19 cellular contexts compared by ENCODE assay signal in genomic region chr20:43961116-43961515, GRCh38. TPM values are rescaled to one million over a fixed set of nuclear protein-coding genes. Genes with fewer than 3 reads are reported as not detected.
"Had no signal": no experiment of that assay in that cellular context is flagged by ENCODE, and none has a peak within 500 bp of the region (broad histone marks: within the 10 kb centered on the region; RNA-seq: fewer than 3 reads in every experiment).

No MANE protein-coding gene starts in this region.

- H3K27me3 ChIP-seq: body of pancreas, hepatocyte had no signal

- H3K27ac ChIP-seq: body of pancreas, foreskin keratinocyte, hepatocyte, tibial artery had no signal

- H3K36me3 ChIP-seq: tibial artery had no signal

- H3K4me3 Mint-ChIP-seq: activated CD4-positive, alpha-beta memory T cell treated with anti-CD3 and anti-CD28 coated beads, Interleukin-2, amount 10 ng/mL, durations not matched to agents 7 days and 5 days; activated T-cell treated with anti-CD3 and anti-CD28 coated beads, Interleukin-2, amount 50 U/mL, for 4 hours; nephron; T-helper 2 cell treated with Interferon-gamma antibody and Interleukin-4, amounts not matched to agents 5 μg/mL and 100 μg/mL, for 36 hours had no signal

- DNase-seq: activated CD4-positive, alpha-beta memory T cell treated with anti-CD3 and anti-CD28 coated beads, Interleukin-2, amount 10 ng/mL, durations not matched to agents 7 days and 5 days; activated CD4-positive, alpha-beta T cell treated with anti-CD3 and anti-CD28 coated beads for 48 hours; activated CD4-positive, CD25-positive, alpha-beta regulatory T cell; activated effector memory CD4-positive, alpha-beta T cell treated with Interleukin-2 at 50 U/mL for 16 hours; activated naive CD4-positive, alpha-beta T cell treated with anti-CD3 and anti-CD28 coated beads, Interleukin-2, amount 50 U/mL, for 16 hours; activated T-cell treated with anti-CD3 and anti-CD28 coated beads, Interleukin-2, amount 50 U/mL, for 4 hours; body of pancreas; caudate nucleus; foreskin keratinocyte; left cardiac atrium; nucleus accumbens; stimulated activated naive CD4-positive, alpha-beta T cell had no signal

- ATAC-seq: activated T-cell treated with anti-CD3 and anti-CD28 coated beads, Interleukin-2, amount 50 U/mL, for 4 hours; body of pancreas; foreskin keratinocyte; left cardiac atrium had no signal

- H3K9me3 ChIP-seq: body of pancreas, tibial artery had no signal

- H3K27ac Mint-ChIP-seq: activated CD4-positive, alpha-beta memory T cell treated with anti-CD3 and anti-CD28 coated beads, Interleukin-2, amount 10 ng/mL, durations not matched to agents 7 days and 5 days; nephron; T-helper 2 cell treated with Interferon-gamma antibody and Interleukin-4, amounts not matched to agents 5 μg/mL and 100 μg/mL, for 36 hours had no signal

- H3K79me2 ChIP-seq: hepatocyte had no signal

- FAIRE-seq: islet of Langerhans, urothelium cell line had no signal

- H3K4me3 ChIP-seq: body of pancreas, hepatocyte, tibial artery had no signal

- H3K4me2 ChIP-seq: hepatocyte had no signal

- H3K9me3 Mint-ChIP-seq: activated T-cell treated with anti-CD3 and anti-CD28 coated beads, Interleukin-2, amount 50 U/mL, for 4 hours; nephron had no signal

- H2AFZ ChIP-seq: hepatocyte had no signal

RNA-seq across cellular contexts. Expression of gene TOX2, which starts 46.5 kb away (rescaled TPM):
- total RNA-seq: renal cortical epithelial cell had no signal
